ENCODE assay signal across 26 cellular contexts in the genomic region with DNA sequence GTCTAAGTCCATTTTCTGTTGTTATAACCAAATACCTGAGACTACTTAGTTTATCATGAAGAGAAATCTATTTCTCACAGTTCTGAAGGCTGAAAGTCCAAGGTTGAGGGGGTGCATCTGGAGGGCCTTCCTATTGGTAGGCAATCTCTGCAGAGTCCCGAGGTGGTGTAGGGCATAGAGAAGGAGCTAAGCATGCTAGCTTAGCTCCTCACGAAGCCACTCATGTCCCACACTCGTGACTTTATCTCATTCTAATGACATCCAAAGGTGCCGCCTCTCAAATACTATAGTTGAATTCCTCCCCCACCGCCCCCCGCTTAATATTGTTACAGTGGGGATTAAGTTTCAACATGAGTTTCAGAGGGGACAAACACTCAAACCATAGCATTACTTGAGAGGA.
"Had no signal": no experiment of that assay in that cellular context is flagged by ENCODE, and none has a peak within 500 bp of the region (broad histone marks: within the 10 kb centered on the region; RNA-seq: fewer than 3 reads in every experiment).

No MANE protein-coding gene starts in this region.

- H3K27ac ChIP-seq: coronary artery, dorsolateral prefrontal cortex, esophagus muscularis mucosa, foreskin keratinocyte, gastroesophageal sphincter, heart left ventricle, hepatocyte, lower lobe of right lung had no signal

- H3K4me3 Mint-ChIP-seq: immature natural killer cell; mesothelial cell of epicardium; naive B cell; naive thymus-derived CD8-positive, alpha-beta T cell had no signal

- H3K9me3 Mint-ChIP-seq: immature natural killer cell had no signal

- H3K27ac Mint-ChIP-seq: immature natural killer cell; mesothelial cell of epicardium; naive B cell; naive thymus-derived CD8-positive, alpha-beta T cell had no signal

- FAIRE-seq: endothelial cell of umbilical vein, frontal cortex, kidney had no signal

- H3K4me1 Mint-ChIP-seq: immature natural killer cell; mesothelial cell of epicardium; naive B cell; naive thymus-derived CD8-positive, alpha-beta T cell had no signal

- H3K27me3 ChIP-seq: dorsolateral prefrontal cortex, esophagus muscularis mucosa, gastroesophageal sphincter, heart left ventricle, hepatocyte had no signal

- H3K4me3 ChIP-seq: coronary artery, dorsolateral prefrontal cortex, esophagus muscularis mucosa, gastroesophageal sphincter, heart left ventricle, hepatocyte, lower lobe of right lung, mucosa of descending colon had no signal

- H3K36me3 Mint-ChIP-seq: immature natural killer cell, naive B cell had no signal

- ATAC-seq: foreskin keratinocyte; gastroesophageal sphincter; heart left ventricle; left colon; left lobe of liver; left ventricle myocardium superior; mucosa of descending colon; naive thymus-derived CD8-positive, alpha-beta T cell had no signal

- H3K4me1 ChIP-seq: esophagus muscularis mucosa, foreskin keratinocyte, gastroesophageal sphincter, heart left ventricle, lower lobe of right lung had no signal

- DNase-seq: dermis blood vessel endothelial cell; dorsolateral prefrontal cortex; effector CD4-positive, alpha-beta T cell; effector memory CD4-positive, alpha-beta T cell; foreskin keratinocyte; heart left ventricle; hypothalamus; immature natural killer cell; islet precursor cell; kidney; kidney glomerular epithelial cell; left colon; left ventricle myocardium superior; lower lobe of right lung; mesenchymal stem cell; mucosa of descending colon; naive B cell; naive thymus-derived CD8-positive, alpha-beta T cell had no signal

- H3K36me3 ChIP-seq: heart left ventricle, lower lobe of right lung had no signal

- H3K9me3 ChIP-seq: esophagus muscularis mucosa, gastroesophageal sphincter, heart left ventricle, lower lobe of right lung, mucosa of descending colon had no signal

- H3K27me3 Mint-ChIP-seq: naive B cell; naive thymus-derived CD8-positive, alpha-beta T cell had no signal
